9 cellular contexts compared by ENCODE assay signal in the genomic region with DNA sequence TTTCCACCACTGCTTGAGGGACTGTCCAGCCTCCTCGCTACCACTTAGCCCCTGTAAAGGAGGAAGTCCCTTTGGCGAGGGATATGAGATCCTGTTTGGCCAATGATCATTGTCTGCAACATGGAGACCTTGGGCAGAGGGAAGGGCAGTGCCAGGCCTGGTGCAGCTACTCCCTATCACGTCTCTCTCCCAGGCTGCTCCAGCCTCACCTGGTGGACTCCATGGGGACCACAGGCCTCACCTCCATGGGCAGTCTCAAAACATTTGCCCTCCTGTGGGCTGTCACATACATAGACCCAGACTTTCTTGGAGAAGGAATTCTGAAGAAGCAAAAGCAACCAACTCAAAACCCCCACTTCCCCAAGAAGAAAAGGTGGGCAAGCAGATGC. TPM values are rescaled to one million over a fixed set of nuclear protein-coding genes. Genes with fewer than 3 reads are reported as not detected.
A peak's percentile ranks its signal among the peaks of the same experiment; 100 is the strongest.
DNase-seq lines count a peak whose midpoint lies in the region; ATAC-seq and TF ChIP-seq lines count a peak whose summit lies in the region.
"Not testable (repeated sequence)": the region's sequence is repeated elsewhere in the genome, so short reads cannot be mapped to it uniquely, and the experiment has no call there.
"Had no signal": no experiment of that assay in that cellular context is flagged by ENCODE, and none has a peak within 500 bp of the region (broad histone marks: within the 10 kb centered on the region; RNA-seq: fewer than 3 reads in every experiment).

No MANE protein-coding gene starts in this region.

- peak; percentile 19 to 32 for ATAC-seq in right cardiac atrium

- peak overlapping the region; percentile 62 for H3K4me3 ChIP-seq in H7 (ENCODE audit: insufficient read depth, low read depth, low read length)
- H3K4me3 ChIP-seq in WERI-Rb-1 (ENCODE audit: low read depth, low read length) = peak overlapping the region; percentile 58
- H3K4me3 ChIP-seq in mammary epithelial cell (replicated peaks in 1 of 3; ENCODE audit: insufficient read depth in 1 of 3, low read depth in 2 of 3, low read length in 3 of 3) = peak overlapping the region in 2 of 3 experiments; percentile 64
- not testable (repeated sequence) for H3K4me3 ChIP-seq in right cardiac atrium (ENCODE audit: low read length)

- not testable (repeated sequence) for H3K79me2 ChIP-seq in mammary epithelial cell (ENCODE audit: insufficient read depth, low read length)

- BruUV-seq in Calu3 (replicated peaks; lab: Mats Ljungman, UMichigan); mammary epithelial cell (replicated peaks; lab: Mats Ljungman, UMichigan): not testable (repeated sequence)

- not testable (repeated sequence) for H3K4me1 ChIP-seq in mammary epithelial cell (ENCODE audit: insufficient read depth, low read length); right cardiac atrium (ENCODE audit: control insufficient read depth, insufficient read depth, low read length)

- not testable (repeated sequence) for H3K9me3 Mint-ChIP-seq in Calu3 (ENCODE audit: low read depth, unreplicated experiment)
- H3K9me3 Mint-ChIP-seq in nephron = peaks cover 25% of the 10 kb centered on the region

- DNase-seq in Calu3; H7; WERI-Rb-1; mammary epithelial cell; substantia nigra (lab: John Stamatoyannopoulos, UW): not testable (repeated sequence)
- DNase-seq in NCI-H146 treated with DMSO at 0.1 percent for 48 hours (lab: John Stamatoyannopoulos, UW; ENCODE audit: unreplicated experiment) (peak; percentile 14), right cardiac atrium (peak in 1 of 3 donors; percentile 55)

- H3K27ac ChIP-seq in WERI-Rb-1 = peak overlapping the region; percentile 73
- H3K27ac ChIP-seq in mammary epithelial cell (ENCODE audit: insufficient read depth, low read depth, low read length); right cardiac atrium (ENCODE audit: low read length): not testable (repeated sequence)
- H3K27ac ChIP-seq in substantia nigra (ENCODE audit: low read depth, low read length, poor library complexity, severe bottlenecking) = peak overlapping the region; percentile 79

- dilution Hi-C loops in mammary epithelial cell (cut with HindIII; ENCODE audit: low sequenced_read_pairs) = not testable (repeated sequence)

- H3K27me3 ChIP-seq in H7 (ENCODE audit: control insufficient read depth, insufficient read depth, low read length); WERI-Rb-1 (ENCODE audit: insufficient read depth, low read depth, severe bottlenecking); mammary epithelial cell (ENCODE audit: insufficient read depth, low read length); right cardiac atrium (ENCODE audit: control insufficient read depth, insufficient read depth): not testable (repeated sequence)

- peak overlapping the region; percentile 91 for H3K4me2 ChIP-seq in mammary epithelial cell (ENCODE audit: insufficient read depth, low read depth, low read length)

- in situ Hi-C loops in mammary epithelial cell (cut with MboI; ENCODE audit: low sequenced_read_pairs in 2 of 2) = not testable (repeated sequence)

- CTCF ChIA-PET in Calu3 (lab: Charles Lee) = interaction anchor here (0.8 kb wide), 2 partner anchors 58 to 73 kb away, joined by 3 to 4 read pairs; a partner anchor contains a TSS
- CTCF ChIA-PET in mammary epithelial cell (lab: Charles Lee; ENCODE audit: low non-redundant PET) = not testable (repeated sequence)

- H3K27ac Mint-ChIP-seq in Calu3 (ENCODE audit: unreplicated experiment) = peak overlapping the region; percentile 70
- peak overlapping the region; percentile 91 to 96 (median 92) for H3K27ac Mint-ChIP-seq in nephron

- not testable (repeated sequence) for H3K4me1 Mint-ChIP-seq in Calu3 (ENCODE audit: low read depth, unreplicated experiment); nephron

- TF ChIP-seq CTCF in Calu3 (IDR thresholded peaks at IDR 0.05; ENCODE audit: unreplicated experiment); mammary epithelial cell (conservative IDR thresholded peaks at IDR 0.05 in 1 of 2, IDR thresholded peaks at IDR 0.05 in 1 of 2; ENCODE audit: extremely low read depth in 1 of 2, insufficient read depth in 1 of 2, low read depth in 1 of 2, low read length in 2 of 2); nephron (IDR thresholded peaks at IDR 0.05; ENCODE audit: unreplicated experiment in 3 of 3): not testable (repeated sequence)
- 0 out of 2 replicates have a peak, but pooled peaks have one; percentile 3 for TF ChIP-seq CTCF in WERI-Rb-1 (IDR thresholded peaks at IDR 0.05; ENCODE audit: low read depth, low read length)

- not testable (repeated sequence) for H3K27me3 Mint-ChIP-seq in Calu3 (ENCODE audit: unreplicated experiment); nephron (ENCODE audit: low read depth)

- H2AFZ ChIP-seq in mammary epithelial cell (ENCODE audit: low read depth, low read length) = peak overlapping the region; percentile 99

- intact Hi-C loops in Calu3 (cut with micrococcal nuclease; ENCODE audit: unreplicated experiment) (loop anchor here (1.0 kb wide), 1 partner anchor 21 kb away; no protein-coding TSS in a partner anchor), mammary epithelial cell (cut with micrococcal nuclease) (loop anchor here (1.0 to 10.0 kb wide), 2 partner anchors 21 to 341 kb away; no protein-coding TSS in a partner anchor), right cardiac atrium (cut with DNase I) (loop anchor here in 1 of 4 donors (5.0 kb wide), 1 partner anchor 48 kb away; a partner anchor contains a TSS)

- 48% methylated on average over 3 of the region's 3 CpGs for WGBS in mammary epithelial cell (ENCODE audit: low coverage, missing lambda C conversion rate)
- 48% methylated on average over 3 of the region's 3 CpGs for WGBS in right cardiac atrium

- peaks cover 14% of the 10 kb centered on the region for H3K36me3 Mint-ChIP-seq in Calu3 (ENCODE audit: insufficient read depth, unreplicated experiment)
- H3K36me3 Mint-ChIP-seq in nephron (ENCODE audit: low read depth) = not testable (repeated sequence)

- not testable (repeated sequence) for H3K9me3 ChIP-seq in WERI-Rb-1 (ENCODE audit: severe bottlenecking); right cardiac atrium (ENCODE audit: control insufficient read depth, low read length)
- H3K9me3 ChIP-seq in mammary epithelial cell (replicated peaks; ENCODE audit: insufficient read depth, low read length) = peaks cover 11% of the 10 kb centered on the region

- not testable (repeated sequence) for H4K20me1 ChIP-seq in mammary epithelial cell (ENCODE audit: insufficient read depth, low read length)

- not testable (repeated sequence) for H3K9ac ChIP-seq in mammary epithelial cell (ENCODE audit: insufficient read depth, low read length)

- H3K4me3 Mint-ChIP-seq in Calu3 (ENCODE audit: low read depth, unreplicated experiment) = peak overlapping the region; percentile 88
- H3K4me3 Mint-ChIP-seq in nephron = peak overlapping the region; percentile 90 to 95 (median 93)

- not testable (repeated sequence) for H3K36me3 ChIP-seq in H7 (replicated peaks; ENCODE audit: control insufficient read depth, insufficient read depth, low read length); WERI-Rb-1; mammary epithelial cell (ENCODE audit: insufficient read depth, low read length)

RNA-seq across cellular contexts. Expression of a gene that starts 16.0 kb away (rescaled TPM):
- total RNA-seq in Calu3 (2022) (0.33 and 0.42 TPM in 2 replicates), mammary epithelial cell (under 1 TPM; 0.17 to 0.31 TPM), right cardiac atrium (under 1 TPM; 0.17 to 0.45 (median 0.17) TPM)
- total RNA-seq in H7 (2014; rRNA removed; shearing (Covaris generic)) = 2.3 and 6.5 TPM in 2 replicates
- polyA plus RNA-seq in mammary epithelial cell (0.01 TPM), right cardiac atrium (0.18 TPM)
- polyA minus RNA-seq in mammary epithelial cell = not detected

RNA-seq across cellular contexts. Expression of a gene that starts 35.6 kb away (rescaled TPM):
- not detected in 2 replicates for total RNA-seq in Calu3 (2022)
- total RNA-seq in H7 (2014; rRNA removed; shearing (Covaris generic)) = 0.04 TPM in 1 of 2 replicates, not detected in the other
- not detected for total RNA-seq in mammary epithelial cell
- polyA plus RNA-seq in mammary epithelial cell = not detected
- not detected for polyA minus RNA-seq in mammary epithelial cell
- total RNA-seq in right cardiac atrium = under 1 TPM in 1 of 4 donors, not detected in 3; 0.14 TPM
- polyA plus RNA-seq in right cardiac atrium = 0.16 TPM
- total RNA-seq: T-helper 1 cell treated with Interleukin-12 subunit alpha and Interleukin-12 subunit beta and Interleukin-4 antibody, amounts not matched to agents 30 ng/mL and 1 ng/mL, for 36 hours had no signal

RNA-seq across cellular contexts. Expression of a gene that starts 47.1 kb away (rescaled TPM):
- total RNA-seq in Calu3 (2022) (10.5 and 12.0 TPM in 2 replicates), mammary epithelial cell (10 to 100 TPM in 1 of 2 donors, 1 to 10 TPM in 1; 9.3 to 25.0 TPM), right cardiac atrium (10 to 100 TPM; 15.5 to 23.6 (median 20.5) TPM)
- total RNA-seq in H7 (2014; rRNA removed; shearing (Covaris generic)) = 8.0 and 12.2 TPM in 2 replicates
- polyA plus RNA-seq in mammary epithelial cell (15.7 TPM), right cardiac atrium (44.2 TPM)
- polyA minus RNA-seq in mammary epithelial cell = 40.3 TPM

RNA-seq across cellular contexts. Expression of a gene that starts 58.3 kb away (rescaled TPM):
- 38.0 and 43.6 TPM in 2 replicates for total RNA-seq in Calu3 (2022)
- 73.7 and 80.1 TPM in 2 replicates for total RNA-seq in H7 (2014; rRNA removed; shearing (Covaris generic))
- total RNA-seq in mammary epithelial cell = 100 to 1,000 TPM in 1 of 2 donors, 10 to 100 TPM in 1; 55.5 to 129 TPM
- polyA plus RNA-seq in mammary epithelial cell = 45.2 TPM
- 27.1 TPM for polyA minus RNA-seq in mammary epithelial cell
- total RNA-seq in right cardiac atrium = 10 to 100 TPM in 1 of 4 donors, 1 to 10 TPM in 3; 4.0 to 11.0 (median 5.3) TPM
- polyA plus RNA-seq in right cardiac atrium = 3.5 TPM
